Comparison of ENCODE assay signal across 7 cellular contexts in the genomic region with DNA sequence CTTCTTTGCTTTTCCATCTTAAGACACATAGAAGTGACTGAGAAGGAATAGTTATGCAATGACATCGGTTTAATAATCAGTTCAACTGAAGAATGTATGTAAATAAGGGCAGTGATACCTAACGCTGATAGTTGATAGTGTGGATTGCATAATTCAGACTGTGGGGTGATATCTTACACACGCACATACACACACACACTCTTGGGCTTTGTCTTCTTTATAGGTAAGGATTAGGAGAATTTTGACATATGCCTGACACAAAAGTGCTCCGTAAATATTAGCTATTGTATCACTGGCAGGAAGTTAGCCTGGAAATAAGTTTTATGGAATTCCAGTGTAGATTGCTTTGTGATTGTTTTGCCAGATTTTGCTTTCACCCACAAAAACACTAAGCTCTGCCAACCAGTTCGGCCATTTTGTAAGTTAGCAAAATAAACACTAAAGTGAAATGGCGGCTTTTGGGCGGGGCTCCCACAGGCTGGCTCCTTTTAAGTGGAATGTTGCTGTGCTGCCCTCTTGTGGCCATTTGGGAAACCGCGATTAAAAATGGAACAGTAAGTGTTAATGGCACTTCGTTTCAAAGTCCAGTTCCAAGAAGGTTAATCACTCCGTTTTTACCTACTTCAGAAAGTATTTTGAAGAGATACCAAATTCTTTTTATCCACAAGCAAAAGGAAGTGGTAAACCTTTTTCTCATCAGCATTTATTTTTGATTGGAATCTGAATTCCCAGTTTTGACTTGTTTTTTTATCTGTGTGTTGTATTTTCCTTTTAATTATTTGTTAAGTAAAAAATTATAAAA. TPM values are rescaled to one million over a fixed set of nuclear protein-coding genes. Genes with fewer than 3 reads are reported as not detected.
A peak's percentile ranks its signal among the peaks of the same experiment; 100 is the strongest.
DNase-seq lines count a peak whose midpoint lies in the region; ATAC-seq and TF ChIP-seq lines count a peak whose summit lies in the region.

No MANE protein-coding gene starts in this region.

- H2AFZ ChIP-seq in KMS-11 (ENCODE audit: low read depth), result no peak overlapping the region
- no peak overlapping the region for H2AFZ ChIP-seq in PC-3 (ENCODE audit: low read length)

- ATAC-seq in GM18520 (IDR thresholded peaks at IDR 0.05; ENCODE audit: unreplicated experiment) (peak; percentile 35), PC-3 (peak; percentile 23), esophagus mucosa (peak; percentile 49)

- H3K4me1 ChIP-seq in KMS-11 (ENCODE audit: low read depth, poor library complexity, severe bottlenecking) (peaks cover 77% of the 10 kb centered on the region), PC-3 (ENCODE audit: insufficient read depth, low read length) (peaks cover 84% of the 10 kb centered on the region), muscle layer of colon (ENCODE audit: insufficient read depth, low read length) (peaks cover 83% of the 10 kb centered on the region)

- H3K4me3 Mint-ChIP-seq in activated T-cell treated with anti-CD3 and anti-CD28 coated beads, Interleukin-2, amount 50 U/mL, for 24 hours, result peak overlapping the region; percentile 42

- no peaks in the 10 kb centered on the region for H4K20me1 ChIP-seq in KMS-11 (ENCODE audit: insufficient read depth)
- H4K20me1 ChIP-seq in PC-3 (ENCODE audit: low read length), result no peaks in the 10 kb centered on the region

- H3K9me3 ChIP-seq in PC-3 (ENCODE audit: low read length), result no peaks in the 10 kb centered on the region
- H3K9me3 ChIP-seq in muscle layer of colon (ENCODE audit: low read length), result no peaks in the 10 kb centered on the region

- H3K4me3 ChIP-seq in KMS-11 (IDR thresholded peaks at IDR 0.05; ENCODE audit: insufficient read depth, low read depth, low read length), result no peak overlapping the region
- peak overlapping the region; percentile 28; the same call in 1 of the 2 replicates for H3K4me3 ChIP-seq in PC-3 (ENCODE audit: low read length)
- peak overlapping the region in 1 of 2 donors; percentile 6 for H3K4me3 ChIP-seq in muscle layer of colon (ENCODE audit: low read depth in 1 of 2, low read length in 2 of 2)

- no TSS peak for BruUV-seq in PC-3 (replicated peaks; lab: Mats Ljungman, UMichigan)

- H3K4me2 ChIP-seq in KMS-11 (peak overlapping the region; percentile 18), PC-3 (ENCODE audit: low read length) (peak overlapping the region; percentile 56)

- intact Hi-C loops in PC-3 (cut with micrococcal nuclease), result loop anchor here (1.0 to 2.0 kb wide), 4 partner anchors 12 to 121 kb away; no protein-coding TSS in a partner anchor

- H3K27ac ChIP-seq in KMS-11 (peak overlapping the region; percentile 38; the same call in 1 of the 2 replicates), PC-3 (ENCODE audit: low read length) (peak overlapping the region; percentile 77), muscle layer of colon (ENCODE audit: low read depth, low read length) (peak overlapping the region; percentile 43)

- H3F3A ChIP-seq in PC-3 (ENCODE audit: low read length, unreplicated experiment), result peaks cover 17% of the 10 kb centered on the region

- H3K9me2 ChIP-seq in PC-3 (replicated peaks; ENCODE audit: low read length), result no peaks in the 10 kb centered on the region

- peaks cover 81% of the 10 kb centered on the region for H3K36me3 Mint-ChIP-seq in activated T-cell treated with anti-CD3 and anti-CD28 coated beads, Interleukin-2, amount 50 U/mL, for 24 hours (ENCODE audit: low read depth)

- DNase-seq in PC-3, result peak; percentile 96
- DNase-seq in activated T-cell treated with anti-CD3 and anti-CD28 coated beads, Interleukin-2, amount 50 U/mL, for 24 hours, result peak; percentile 89
- DNase-seq in stimulated activated CD8-positive, alpha-beta memory T cell treated with anti-CD3 and anti-CD28 coated beads, Interleukin-4, amount 100 ng/mL, for 48 hours, result peak; percentile 98

- peak; percentile 95 for TF ChIP-seq CTCF in KMS-11 (conservative IDR thresholded peaks at IDR 0.05; ENCODE audit: low read depth, low read length)
- peak; percentile 93 for TF ChIP-seq CTCF in PC-3 (conservative IDR thresholded peaks at IDR 0.05; ENCODE audit: low read depth, low read length)

- no peaks in the 10 kb centered on the region for H3K27me3 Mint-ChIP-seq in activated T-cell treated with anti-CD3 and anti-CD28 coated beads, Interleukin-2, amount 50 U/mL, for 24 hours

- H3K27ac Mint-ChIP-seq in activated T-cell treated with anti-CD3 and anti-CD28 coated beads, Interleukin-2, amount 50 U/mL, for 24 hours, result peak overlapping the region; percentile 99

- H3K9ac ChIP-seq in KMS-11 (no peak overlapping the region), PC-3 (ENCODE audit: low read length) (peak overlapping the region; percentile 17), muscle layer of colon (ENCODE audit: low read length) (no peak overlapping the region)

- H3K27me3 ChIP-seq in KMS-11 (ENCODE audit: insufficient read depth, low read depth), result no peaks in the 10 kb centered on the region
- H3K27me3 ChIP-seq in PC-3 (ENCODE audit: low read length), result no peaks in the 10 kb centered on the region
- no peaks in the 10 kb centered on the region for H3K27me3 ChIP-seq in muscle layer of colon (ENCODE audit: control insufficient read depth in 1 of 2, insufficient read depth in 2 of 2, low read length in 2 of 2)

- peaks cover 96% of the 10 kb centered on the region for H3K79me2 ChIP-seq in KMS-11 (ENCODE audit: insufficient read depth, low read depth)
- H3K79me2 ChIP-seq in PC-3 (ENCODE audit: low read length), result peaks cover 85% of the 10 kb centered on the region

- peaks cover 88% of the 10 kb centered on the region for H3K4me1 Mint-ChIP-seq in activated T-cell treated with anti-CD3 and anti-CD28 coated beads, Interleukin-2, amount 50 U/mL, for 24 hours (ENCODE audit: low read depth)

- H3K36me3 ChIP-seq in KMS-11 (ENCODE audit: insufficient read depth), result no peaks in the 10 kb centered on the region
- H3K36me3 ChIP-seq in PC-3 (ENCODE audit: low read depth, low read length), result peaks cover 14% of the 10 kb centered on the region; the same call in 1 of the 2 replicates
- H3K36me3 ChIP-seq in muscle layer of colon (ENCODE audit: insufficient read depth, low read length), result no peaks in the 10 kb centered on the region

- POLR2A ChIA-PET in PC-3 (lab: Charles Lee; ENCODE audit: unreplicated experiment), result interaction anchor here (0.6 kb wide), 3 partner anchors 11 to 68 kb away, joined by 4 to 10 read pairs (median 8); a partner anchor contains a TSS

- no peaks in the 10 kb centered on the region for H3K9me3 Mint-ChIP-seq in activated T-cell treated with anti-CD3 and anti-CD28 coated beads, Interleukin-2, amount 50 U/mL, for 24 hours

- CTCF ChIA-PET in PC-3 (lab: Charles Lee), result interaction anchor here (0.6 to 1.0 kb wide), 3 partner anchors 11 to 106 kb away, joined by 3 to 7 read pairs (median 4); no protein-coding TSS in a partner anchor

RNA-seq across cellular contexts. Expression of a gene that starts 17.7 kb away (rescaled TPM):
- total RNA-seq in PC-3 (2014; rRNA removed), result 42.7 and 50.6 TPM in 2 replicates
- 67.5 TPM for total RNA-seq in esophagus mucosa
